13 cellular contexts compared by ENCODE assay signal in genomic region chr4:123096038-123096437, GRCh38.
A peak's percentile ranks its signal among the peaks of the same experiment; 100 is the strongest.
DNase-seq lines count a peak whose midpoint lies in the region; TF ChIP-seq lines count a peak whose summit lies in the region.
"Had no signal": no experiment of that assay in that cellular context is flagged by ENCODE, and none has a peak within 500 bp of the region (broad histone marks: within the 10 kb centered on the region; RNA-seq: fewer than 3 reads in every experiment).

No MANE protein-coding gene starts in this region.

- H3K4me3 Mint-ChIP-seq in type B pancreatic cell = no peak overlapping the region
- H3K4me3 Mint-ChIP-seq: activated naive CD8-positive, alpha-beta T cell had no signal

- no peak overlapping the region for H3K27ac Mint-ChIP-seq in type B pancreatic cell
- H3K27ac Mint-ChIP-seq: activated naive CD8-positive, alpha-beta T cell had no signal

- H3K36me3 ChIP-seq in NT2/D1 (ENCODE audit: insufficient read depth, insufficient read length, low read length) = peaks cover under 1% of the 10 kb centered on the region
- H3K36me3 ChIP-seq: transverse colon had no signal

- H3K9ac ChIP-seq in NT2/D1 (ENCODE audit: insufficient read length, low read depth) = no peak overlapping the region

- no peaks in the 10 kb centered on the region for H3K27me3 Mint-ChIP-seq in type B pancreatic cell
- H3K27me3 Mint-ChIP-seq: activated naive CD8-positive, alpha-beta T cell had no signal

- DNase-seq in SKM-1 treated with dmso at 0.1 percent for 144 hours (lab: John Stamatoyannopoulos, UW; ENCODE audit: unreplicated experiment) (peak; percentile 8), SKM-1 (lab: John Stamatoyannopoulos, UW; ENCODE audit: unreplicated experiment) (no peak), NT2/D1 (ENCODE audit: low read depth, low spot score) (peak; percentile 11), erythroblast (lab: John Stamatoyannopoulos, UW) (peak; percentile 5 to 7), type B pancreatic cell (ENCODE audit: extremely low spot score, unreplicated experiment) (no peak)
- DNase-seq in activated CD8-positive, alpha-beta memory T cell treated with anti-CD3 and anti-CD28 coated beads, Interleukin-2, amount 50 U/mL, for 48 hours = no peak
- DNase-seq in activated CD4-positive, CD25-positive, alpha-beta regulatory T cell (lab: John Stamatoyannopoulos, UW) = no peak
- DNase-seq in activated T-cell treated with anti-CD3 and anti-CD28 coated beads, Interleukin-2, amount 50 U/mL, for 1 hour = no peak
- DNase-seq: esophagus squamous epithelium; NCI-H510A treated with DMSO at 0.1 percent for 48 hours; stimulated activated CD4-positive, alpha-beta T cell treated with anti-CD3 and anti-CD28 coated beads, Interleukin-4, amount 100 ng/mL, for 24 hours; transverse colon had no signal

- TF ChIP-seq POLR2A in erythroblast (IDR thresholded peaks at IDR 0.05; ENCODE audit: low read length) = no peak

- H3K27me3 ChIP-seq in NT2/D1 (ENCODE audit: insufficient read depth, insufficient read length) = no peaks in the 10 kb centered on the region
- H3K27me3 ChIP-seq: esophagus squamous epithelium, transverse colon had no signal

- H3K4me1 ChIP-seq in NT2/D1 (ENCODE audit: insufficient read depth, insufficient read length) = no peaks in the 10 kb centered on the region
- H3K4me1 ChIP-seq: esophagus squamous epithelium, transverse colon had no signal

- no peaks in the 10 kb centered on the region for H3K4me1 Mint-ChIP-seq in type B pancreatic cell (ENCODE audit: unreplicated experiment)

- no peaks in the 10 kb centered on the region for H3K9me3 Mint-ChIP-seq in type B pancreatic cell

- no peak overlapping the region for H3K4me3 ChIP-seq in NT2/D1 (ENCODE audit: insufficient read length, low read depth)
- H3K4me3 ChIP-seq: esophagus squamous epithelium, transverse colon had no signal

- peak; percentile 64 for TF ChIP-seq CTCF in type B pancreatic cell (conservative IDR thresholded peaks at IDR 0.05)

- peaks cover 16% of the 10 kb centered on the region; the same call in 1 of the 2 replicates for H3K9me3 ChIP-seq in NT2/D1 (ENCODE audit: insufficient read depth, low read length)
- H3K9me3 ChIP-seq: esophagus squamous epithelium, transverse colon had no signal

- peaks cover 7% of the 10 kb centered on the region for H3K36me3 Mint-ChIP-seq in type B pancreatic cell

Comparison
In these comparisons a context has a peak if more than half of its experiments do, and no peak if none do; other contexts are left out.
1. DNase-seq: peak in SKM-1 treated with dmso at 0.1 percent for 144 hours (single experiment), NT2/D1 (single experiment) and erythroblast (2 of 2); none in SKM-1 (single experiment), type B pancreatic cell (single experiment), activated CD8-positive, alpha-beta memory T cell treated with anti-CD3 and anti-CD28 coated beads, Interleukin-2, amount 50 U/mL, for 48 hours (single experiment), activated CD4-positive, CD25-positive, alpha-beta regulatory T cell (0 of 4) and activated T-cell treated with anti-CD3 and anti-CD28 coated beads, Interleukin-2, amount 50 U/mL, for 1 hour (single experiment).